1 cellular context compared by ENCODE assay signal in genomic region chr3:195876297-195877031, GRCh38.
TF ChIP-seq lines count a peak whose summit lies in the region.

No MANE protein-coding gene starts in this region.

TF ChIP-seq in HCT116, 20 proteins besides CTCF, POLR2A, EP300 and RAD21 (continued from another document):
- TF ChIP-seq TCF7L2 (IDR thresholded peaks at IDR 0.05; ENCODE audit: borderline replicate concordance, extremely low read depth, insufficient read depth, insufficient read length) = peak; percentile 33
- TF ChIP-seq ZNF274 (IDR thresholded peaks at IDR 0.05; ENCODE audit: low read depth, low read length) = no peak
- TF ChIP-seq JUND (IDR thresholded peaks at IDR 0.05) = no peak
